Comparison of ENCODE assay signal across 13 cellular contexts in the genomic region with DNA sequence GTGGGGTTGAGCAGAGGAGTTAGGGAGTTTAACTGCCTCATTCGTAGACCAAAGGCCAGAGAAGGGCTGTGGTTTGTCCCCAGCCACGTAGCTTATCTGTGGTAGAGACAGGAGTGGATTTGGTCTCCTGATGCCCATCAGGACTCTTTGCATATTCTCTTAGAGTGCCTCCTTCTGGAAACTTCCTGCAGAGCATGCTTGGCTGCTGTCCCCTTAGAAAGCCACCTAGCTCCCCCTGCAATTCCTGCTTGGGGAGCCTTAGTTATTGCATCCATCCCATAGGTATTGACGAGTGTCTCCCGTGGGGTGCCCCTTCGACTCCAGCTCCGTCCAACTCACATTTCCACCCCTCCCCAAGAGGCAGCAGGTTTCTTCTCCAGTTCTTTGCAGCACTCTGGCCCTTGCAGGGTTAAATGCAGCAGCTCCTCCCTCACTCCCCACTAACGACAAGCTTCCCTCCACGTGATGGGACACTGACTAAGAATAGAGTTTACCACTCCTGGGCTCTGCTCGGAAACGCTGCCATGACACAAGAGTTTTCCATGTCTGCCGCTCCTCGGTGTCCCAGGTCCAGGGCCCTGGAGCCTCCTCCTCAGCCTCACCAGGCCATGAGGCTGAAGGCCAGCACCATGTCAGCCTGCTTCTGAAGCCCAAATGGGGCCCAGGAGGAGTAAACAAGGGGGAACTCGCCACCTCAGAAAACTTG.
DNase-seq lines count a peak whose midpoint lies in the region; ATAC-seq and TF ChIP-seq lines count a peak whose summit lies in the region.
"Had no signal": no experiment of that assay in that cellular context is flagged by ENCODE, and none has a peak within 500 bp of the region (broad histone marks: within the 10 kb centered on the region; RNA-seq: fewer than 3 reads in every experiment).

No MANE protein-coding gene starts in this region.

- H4K91ac ChIP-seq in neuronal stem cell (ENCODE audit: low read depth, low read length, poor library complexity): no peak overlapping the region

- no peak overlapping the region for H2AK5ac ChIP-seq in neuronal stem cell (ENCODE audit: low read depth, low read length)

- TF ChIP-seq EP300 in gastroesophageal sphincter (IDR thresholded peaks at IDR 0.05): no peak

- H3K23ac ChIP-seq in neuronal stem cell (ENCODE audit: low read depth, low read length, poor library complexity): no peak overlapping the region

- ATAC-seq in gastroesophageal sphincter: no peak

- H3K18ac ChIP-seq in neuronal stem cell (ENCODE audit: low read length): no peak overlapping the region

- H3K4me3 ChIP-seq in GM12864 (ENCODE audit: low read depth, low read length) (no peak overlapping the region), epithelial cell of proximal tubule (ENCODE audit: low read depth, low read length) (no peak overlapping the region), neuronal stem cell (ENCODE audit: low read length in 2 of 2) (no peak overlapping the region), gastroesophageal sphincter (no peak overlapping the region)
- H3K4me3 ChIP-seq: thoracic aorta had no signal

- H2BK12ac ChIP-seq in neuronal stem cell (ENCODE audit: low read length): no peak overlapping the region

- no peak overlapping the region for H4K8ac ChIP-seq in neuronal stem cell (ENCODE audit: low read depth, low read length)

- H2BK5ac ChIP-seq in neuronal stem cell (ENCODE audit: low read length): no peak overlapping the region

- H3K36me3 ChIP-seq in neuronal stem cell (replicated peaks in 1 of 2; ENCODE audit: control insufficient read depth in 2 of 2, insufficient read depth in 2 of 2, low read length in 2 of 2) (no peaks in the 10 kb centered on the region), gastroesophageal sphincter (no peaks in the 10 kb centered on the region)
- H3K36me3 ChIP-seq: brain microvascular endothelial cell, thoracic aorta had no signal

- no peak overlapping the region for H3K9ac ChIP-seq in neuronal stem cell (ENCODE audit: low read depth, low read length, poor library complexity)

- no peak overlapping the region for H2BK120ac ChIP-seq in neuronal stem cell (ENCODE audit: low read depth, low read length)

- WGBS in neuronal stem cell (ENCODE audit: extremely low coverage in 2 of 2, insufficient read length in 2 of 2, insufficient replicate concordance in 1 of 2), 2 donors: no CpG with 5 or more reads among the region's 13 CpGs
- 62 to 97% methylated on average over 4 to 8 of the region's 13 CpGs for WGBS in gastroesophageal sphincter (ENCODE audit: low coverage in 1 of 2), 2 donors

- no peak overlapping the region for H3K4me2 ChIP-seq in neuronal stem cell (ENCODE audit: insufficient read depth, low read length, poor library complexity, severe bottlenecking)

- TF ChIP-seq POLR2A in gastroesophageal sphincter (IDR thresholded peaks at IDR 0.05): no peak

- H3K9me3 ChIP-seq in neuronal stem cell (replicated peaks in 1 of 2; ENCODE audit: control insufficient read depth in 2 of 2, insufficient read depth in 1 of 2, low read depth in 1 of 2, low read length in 2 of 2) (no peaks in the 10 kb centered on the region), gastroesophageal sphincter (no peaks in the 10 kb centered on the region)
- H3K9me3 ChIP-seq: thoracic aorta had no signal

- peak overlapping the region; percentile 39 for H2AFZ ChIP-seq in neuronal stem cell (ENCODE audit: low read length)

- H3K27me3 ChIP-seq in neuronal stem cell (ENCODE audit: control insufficient read depth in 3 of 3, insufficient read depth in 3 of 3, low read depth in 1 of 3, low read length in 3 of 3) (peaks cover 0 to 21% (median 2%) of the 10 kb centered on the region in 3 experiments), gastroesophageal sphincter (peaks cover 10% of the 10 kb centered on the region)

- H3K27ac ChIP-seq in neuronal stem cell (replicated peaks; ENCODE audit: low read length) (no peak overlapping the region), gastroesophageal sphincter (no peak overlapping the region)
- H3K27ac ChIP-seq: brain microvascular endothelial cell, thoracic aorta had no signal

- no peak overlapping the region for H3K4ac ChIP-seq in neuronal stem cell (ENCODE audit: low read length)

- H2BK15ac ChIP-seq in neuronal stem cell (ENCODE audit: low read length): no peak overlapping the region

- H3K14ac ChIP-seq in neuronal stem cell (ENCODE audit: low read length): no peak overlapping the region

- peak; percentile 34 for TF ChIP-seq CTCF in GM12864 (IDR thresholded peaks at IDR 0.05; ENCODE audit: low read depth, low read length, missing control alignments)
- TF ChIP-seq CTCF in epithelial cell of proximal tubule (conservative IDR thresholded peaks at IDR 0.05; ENCODE audit: low read depth, low read length): peak; percentile 54
- TF ChIP-seq CTCF in gastroesophageal sphincter (IDR thresholded peaks at IDR 0.05): no peak

- H3K4me1 ChIP-seq in neuronal stem cell (ENCODE audit: control insufficient read depth in 2 of 2, insufficient read depth in 1 of 2, low read depth in 1 of 2, low read length in 2 of 2) (peaks cover 0 to 20% of the 10 kb centered on the region in 2 donors), gastroesophageal sphincter (peaks cover 0 to 20% (median 0%) of the 10 kb centered on the region in 3 donors)

- H3K79me1 ChIP-seq in neuronal stem cell (ENCODE audit: low read depth, low read length): no peaks in the 10 kb centered on the region

- DNase-seq in GM12864 (ENCODE audit: low read depth) (no peak), NCI-H69 (lab: John Stamatoyannopoulos, UW) (peak; percentile 14), epithelial cell of proximal tubule (ENCODE audit: low read depth) (no peak), neuronal stem cell (ENCODE audit: low spot score) (no peak), SHP77 (lab: John Stamatoyannopoulos, UW) (no peak), NCI-H1694 (lab: John Stamatoyannopoulos, UW) (no peak), T-helper 2 cell (no peak)
- DNase-seq: brain microvascular endothelial cell, DMS153, NCI-H226, SIG-M5 had no signal

Comparison
In these comparisons a context has a peak if more than half of its experiments do, and no peak if none do; other contexts are left out.
1. CTCF ChIP-seq: peak in GM12864 (single experiment) and epithelial cell of proximal tubule (single experiment); none in gastroesophageal sphincter (0 of 4).